24 cellular contexts compared by ENCODE assay signal in genomic region chr15:81643773-81644172, GRCh38.
DNase-seq lines count a peak whose midpoint lies in the region; ATAC-seq, FAIRE-seq and TF ChIP-seq lines count a peak whose summit lies in the region.
"Had no signal": no experiment of that assay in that cellular context is flagged by ENCODE, and none has a peak within 500 bp of the region (broad histone marks: within the 10 kb centered on the region; RNA-seq: fewer than 3 reads in every experiment).

No MANE protein-coding gene starts in this region.

- in situ Hi-C loops in HepG2 (cut with HindIII; ENCODE audit: extremely low pct_ligation_motif_present, low pct_unique_long_range_greater_than_20kb), result no loop called here

- no peak for FAIRE-seq in HepG2 (lab: Jason Lieb, UNC)
- FAIRE-seq: A204.1, GM12891, GM18507 had no signal

- H3K36me3 ChIP-seq in HepG2 (replicated peaks in 1 of 2; ENCODE audit: control insufficient read depth in 1 of 2, insufficient read depth in 2 of 2, low read length in 2 of 2) (no peaks in the 10 kb centered on the region), right lobe of liver (no peaks in the 10 kb centered on the region), SJCRH30 (no peaks in the 10 kb centered on the region), hepatocyte (replicated peaks; ENCODE audit: insufficient read depth, low read depth) (no peaks in the 10 kb centered on the region), heart right ventricle (no peaks in the 10 kb centered on the region), upper lobe of right lung (no peaks in the 10 kb centered on the region), sigmoid colon (no peaks in the 10 kb centered on the region)

- ATAC-seq in HepG2 (no peak), right lobe of liver (no peak), heart right ventricle (no peak), upper lobe of right lung (no peak)
- ATAC-seq: GM23338 had no signal

- TF ChIP-seq CTCF in HepG2 (CRISPR knock-in tag; IDR thresholded peaks at IDR 0.05), result no peak
- no peak for TF ChIP-seq CTCF in right lobe of liver (IDR thresholded peaks at IDR 0.05)
- TF ChIP-seq CTCF in hepatocyte (IDR thresholded peaks at IDR 0.05; ENCODE audit: poor library complexity), result no peak
- TF ChIP-seq CTCF in heart right ventricle (IDR thresholded peaks at IDR 0.05), result no peak
- no peak for TF ChIP-seq CTCF in upper lobe of right lung (IDR thresholded peaks at IDR 0.05)
- TF ChIP-seq CTCF in sigmoid colon (IDR thresholded peaks at IDR 0.05), result no peak

- CTCF ChIA-PET in HepG2 (lab: Yijun Ruan, JAX; ENCODE audit: low intra/inter-chr PET ratio, low total read pairs), result no interaction called here

- intact Hi-C loops in HepG2 (cut with micrococcal nuclease; ENCODE audit: unreplicated experiment) (no loop called here), right lobe of liver (cut with DNase I) (no loop called here), heart right ventricle (cut with DNase I) (no loop called here), upper lobe of right lung (cut with DNase I) (no loop called here), sigmoid colon (cut with DNase I) (no loop called here)

- DNase-seq in HepG2 (ENCODE audit: low spot score) (no peak), right lobe of liver (no peak), SJCRH30 (no peak), hepatocyte (ENCODE audit: low spot score) (no peak), H4 (ENCODE audit: low spot score) (no peak), heart right ventricle (no peak), upper lobe of right lung (no peak), sigmoid colon (no peak)
- DNase-seq: ACHN; C1 segment of cervical spinal cord; Calu3; CD4-positive, alpha-beta memory T cell; COR-L47; DMS53; DMS79 treated with DMSO at 0.1 percent for 48 hours; GF-D8; H7; HCEC 1CT; HFFc6 had no signal

- TF ChIP-seq EP300 in HepG2 (IDR thresholded peaks at IDR 0.05; ENCODE audit: low read depth in 2 of 2, low read length in 2 of 2) (no peak), HepG2 (CRISPR knock-in tag; IDR thresholded peaks at IDR 0.05; ENCODE audit: borderline replicate concordance) (no peak), sigmoid colon (IDR thresholded peaks at IDR 0.05) (no peak)

- H3K27ac ChIP-seq in HepG2 (ENCODE audit: extremely low read length, insufficient read depth, low read length), result no peak overlapping the region
- H3K27ac ChIP-seq in right lobe of liver, result no peak overlapping the region
- H3K27ac ChIP-seq in SJCRH30, result peak overlapping the region; percentile 96
- peak overlapping the region; percentile 77 for H3K27ac ChIP-seq in hepatocyte
- H3K27ac ChIP-seq in heart right ventricle, result no peak overlapping the region
- no peak overlapping the region for H3K27ac ChIP-seq in upper lobe of right lung
- no peak overlapping the region for H3K27ac ChIP-seq in sigmoid colon
- H3K27ac ChIP-seq: 22Rv1 had no signal

- no peak overlapping the region for H3K9ac ChIP-seq in HepG2 (ENCODE audit: insufficient read depth, low read depth, low read length)

- H3K9me3 ChIP-seq in HepG2 (ENCODE audit: low read length), result no peaks in the 10 kb centered on the region
- no peaks in the 10 kb centered on the region for H3K9me3 ChIP-seq in right lobe of liver
- H3K9me3 ChIP-seq in SJCRH30 (replicated peaks), result no peaks in the 10 kb centered on the region; the same call in 1 of the 2 replicates
- H3K9me3 ChIP-seq in hepatocyte (ENCODE audit: low read depth), result no peaks in the 10 kb centered on the region
- peaks cover 0 to 9% (median 0%) of the 10 kb centered on the region in 11 donors for H3K9me3 ChIP-seq in heart right ventricle
- no peaks in the 10 kb centered on the region for H3K9me3 ChIP-seq in upper lobe of right lung
- no peaks in the 10 kb centered on the region for H3K9me3 ChIP-seq in sigmoid colon

- POLR2A ChIA-PET in HepG2 (lab: Yijun Ruan, JAX), result no interaction called here

- no peaks in the 10 kb centered on the region for H3K4me1 ChIP-seq in HepG2 (ENCODE audit: insufficient read depth, low read length)
- H3K4me1 ChIP-seq in right lobe of liver, result no peaks in the 10 kb centered on the region
- H3K4me1 ChIP-seq in SJCRH30, result peaks cover 39% of the 10 kb centered on the region
- H3K4me1 ChIP-seq in hepatocyte (ENCODE audit: insufficient read depth), result peaks cover 10% of the 10 kb centered on the region
- no peaks in the 10 kb centered on the region for H3K4me1 ChIP-seq in heart right ventricle
- no peaks in the 10 kb centered on the region for H3K4me1 ChIP-seq in upper lobe of right lung
- peaks cover 0 to 5% (median 0%) of the 10 kb centered on the region in 4 donors for H3K4me1 ChIP-seq in sigmoid colon

- no TSS peak for BruUV-seq in HepG2 (replicated peaks; lab: Mats Ljungman, UMichigan)

- no peaks in the 10 kb centered on the region for H3K79me2 ChIP-seq in HepG2 (ENCODE audit: insufficient read depth, low read length)
- no peaks in the 10 kb centered on the region for H3K79me2 ChIP-seq in hepatocyte

- H3K4me2 ChIP-seq in HepG2 (ENCODE audit: low read depth, low read length) (no peak overlapping the region), hepatocyte (no peak overlapping the region)
- H3K4me2 ChIP-seq: GM23338 had no signal

- H4K20me1 ChIP-seq in HepG2 (ENCODE audit: insufficient read depth, low read length), result no peaks in the 10 kb centered on the region
- no peaks in the 10 kb centered on the region for H4K20me1 ChIP-seq in hepatocyte (ENCODE audit: insufficient read depth, poor library complexity, severe bottlenecking)

- no peak for TF ChIP-seq RAD21 in HepG2 (CRISPR knock-in tag; IDR thresholded peaks at IDR 0.05)

- H2AFZ ChIP-seq in HepG2 (ENCODE audit: low read length) (no peak overlapping the region), hepatocyte (no peak overlapping the region)
- H2AFZ ChIP-seq: GM23338 had no signal

- H3K27me3 ChIP-seq in HepG2 (ENCODE audit: control insufficient read depth in 1 of 2, insufficient read depth in 2 of 2, low read length in 2 of 2) (no peaks in the 10 kb centered on the region; a peak in 1 of 5 replicates), right lobe of liver (no peaks in the 10 kb centered on the region), SJCRH30 (no peaks in the 10 kb centered on the region), hepatocyte (no peaks in the 10 kb centered on the region), heart right ventricle (peaks cover 0 to 5% (median 0%) of the 10 kb centered on the region in 7 donors), upper lobe of right lung (no peaks in the 10 kb centered on the region), sigmoid colon (no peaks in the 10 kb centered on the region)

- no peak for TF ChIP-seq POLR2A in HepG2 (IDR thresholded peaks at IDR 0.05; ENCODE audit: insufficient read depth in 1 of 2, low read depth in 2 of 2, low read length in 2 of 2)
- no peak for TF ChIP-seq POLR2A in right lobe of liver (IDR thresholded peaks at IDR 0.05)
- no peak for TF ChIP-seq POLR2A in sigmoid colon (IDR thresholded peaks at IDR 0.05)

- WGBS in HepG2 (ENCODE audit: low lambda C conversion rate), result 32% methylated on average over 4 of the region's 4 CpGs
- WGBS in right lobe of liver (ENCODE audit: insufficient coverage, low coverage, low lambda C conversion rate, missing lambda C conversion rate), result 75% methylated on average over 4 of the region's 4 CpGs
- 90% methylated on average over 4 of the region's 4 CpGs for WGBS in hepatocyte (ENCODE audit: low lambda C conversion rate, missing lambda C conversion rate)
- WGBS in heart right ventricle, 2 donors, result 86% methylated on average over 4 of the region's 4 CpGs
- WGBS in sigmoid colon, 2 donors, result 80 to 81% methylated on average over 4 of the region's 4 CpGs

- no peak overlapping the region for H3K4me3 ChIP-seq in HepG2 (replicated peaks in 1 of 3; ENCODE audit: insufficient read depth in 1 of 3, low read depth in 2 of 3, low read length in 3 of 3)
- no peak overlapping the region for H3K4me3 ChIP-seq in right lobe of liver
- no peak overlapping the region for H3K4me3 ChIP-seq in SJCRH30
- H3K4me3 ChIP-seq in hepatocyte, result no peak overlapping the region
- H3K4me3 ChIP-seq in heart right ventricle, result no peak overlapping the region
- H3K4me3 ChIP-seq in upper lobe of right lung, result no peak overlapping the region
- H3K4me3 ChIP-seq in sigmoid colon, result no peak overlapping the region
- H3K4me3 ChIP-seq: GM23338 had no signal

- no peaks in the 10 kb centered on the region for H3K9me2 ChIP-seq in hepatocyte (replicated peaks; ENCODE audit: insufficient read depth)

TF ChIP-seq in HepG2, 621 proteins besides CTCF, POLR2A, EP300 and RAD21:
- TF ChIP-seq MAFF (IDR thresholded peaks at IDR 0.05; ENCODE audit: low read depth, low read length) (peak; percentile 96), MAFK (conservative IDR thresholded peaks at IDR 0.05 in 1 of 2, IDR thresholded peaks at IDR 0.05 in 1 of 2; ENCODE audit: low read length in 2 of 2) (peak; percentile 94 to 97), ZNF274 (CRISPR knock-in tag; IDR thresholded peaks at IDR 0.05) (no peak)

Comparison
In these comparisons a context has a peak if more than half of its experiments do, and no peak if none do; other contexts are left out.
1. H3K27ac ChIP-seq: peak in SJCRH30 (single experiment) and hepatocyte (single experiment); none in HepG2 (single experiment), right lobe of liver (0 of 3), heart right ventricle (0 of 10), upper lobe of right lung (single experiment) and sigmoid colon (0 of 4).